ENCODE assay signal across 10 cellular contexts in genomic region chr1:173355281-173356031, GRCh38.
DNase-seq lines count a peak whose midpoint lies in the region; ATAC-seq and TF ChIP-seq lines count a peak whose summit lies in the region.
"Had no signal": no experiment of that assay in that cellular context is flagged by ENCODE, and none has a peak within 500 bp of the region (broad histone marks: within the 10 kb centered on the region; RNA-seq: fewer than 3 reads in every experiment).

No MANE protein-coding gene starts in this region.

- H3K27ac Mint-ChIP-seq in activated naive CD8-positive, alpha-beta T cell: no peak overlapping the region

- H3K4me1 Mint-ChIP-seq in activated naive CD8-positive, alpha-beta T cell (ENCODE audit: low read depth): peaks cover 24% of the 10 kb centered on the region

- 0 out of 2 replicates have a peak, but pooled peaks cover 2% of the 10 kb centered on the region for H3F3A ChIP-seq in DOHH2 (ENCODE audit: control insufficient read depth, insufficient read depth)
- H3F3A ChIP-seq in MM.1S (ENCODE audit: insufficient read depth, low read length): no peaks in the 10 kb centered on the region

- TF ChIP-seq CTCF in DOHH2 (IDR thresholded peaks at IDR 0.05; ENCODE audit: low read depth, low read length, poor library complexity, severe bottlenecking) (no peak), MM.1S (IDR thresholded peaks at IDR 0.05; ENCODE audit: low read length) (no peak)

- H3K9me2 ChIP-seq in DOHH2 (replicated peaks; ENCODE audit: control insufficient read depth, low read length) (no peaks in the 10 kb centered on the region), MM.1S (replicated peaks; ENCODE audit: insufficient read depth, low read length) (no peaks in the 10 kb centered on the region)

- H3K27ac ChIP-seq in DOHH2 (ENCODE audit: low read depth, low read length) (no peak overlapping the region), MM.1S (ENCODE audit: low read length) (no peak overlapping the region)
- H3K27ac ChIP-seq: upper lobe of left lung had no signal

- H4K20me1 ChIP-seq in DOHH2 (ENCODE audit: control insufficient read depth, insufficient read depth, low read depth, low read length): no peaks in the 10 kb centered on the region
- H4K20me1 ChIP-seq in MM.1S (ENCODE audit: insufficient read depth, low read length): no peaks in the 10 kb centered on the region

- H3K79me2 ChIP-seq in DOHH2 (ENCODE audit: control insufficient read depth, low read length) (no peaks in the 10 kb centered on the region), MM.1S (ENCODE audit: low read length) (no peaks in the 10 kb centered on the region)

- H3K36me3 Mint-ChIP-seq in activated naive CD8-positive, alpha-beta T cell: peaks cover 36% of the 10 kb centered on the region

- H3K4me3 ChIP-seq in DOHH2 (ENCODE audit: low read length) (no peak overlapping the region), MM.1S (ENCODE audit: low read length) (no peak overlapping the region)
- H3K4me3 ChIP-seq: upper lobe of left lung had no signal

- H3K9me3 ChIP-seq in DOHH2 (ENCODE audit: control insufficient read depth, insufficient read depth, low read length): peaks cover 16% of the 10 kb centered on the region; the same call in 1 of the 2 replicates
- no peaks in the 10 kb centered on the region for H3K9me3 ChIP-seq in MM.1S (replicated peaks; ENCODE audit: insufficient read depth, low read length)
- H3K9me3 ChIP-seq: BE2C had no signal

- H3K4me2 ChIP-seq in DOHH2 (ENCODE audit: low read length) (peak overlapping the region; percentile 22), MM.1S (ENCODE audit: low read depth, low read length) (no peak overlapping the region)

- no peak for DNase-seq in MM.1S
- DNase-seq in dedifferentiated amniotic fluid mesenchymal stem cell (ENCODE audit: extremely low spot score): no peak
- DNase-seq in AG08396 (ENCODE audit: low spot score): no peak
- DNase-seq in SKM-1 treated with dmso at 0.1 percent for 144 hours (lab: John Stamatoyannopoulos, UW; ENCODE audit: unreplicated experiment): no peak
- DNase-seq: BE2C, upper lobe of left lung had no signal

- no peak overlapping the region for H2AFZ ChIP-seq in MM.1S (ENCODE audit: low read length)

- peak; percentile 69 for ATAC-seq in GM19372 (IDR thresholded peaks at IDR 0.05; ENCODE audit: low read depth, unreplicated experiment)
- ATAC-seq in HG03103 (IDR thresholded peaks at IDR 0.05; ENCODE audit: low read depth, unreplicated experiment): peak; percentile 41

- H3K36me3 ChIP-seq in DOHH2 (ENCODE audit: control insufficient read depth, low read length) (no peaks in the 10 kb centered on the region), MM.1S (replicated peaks; ENCODE audit: insufficient read depth, low read length) (no peaks in the 10 kb centered on the region)
- H3K36me3 ChIP-seq: BE2C, upper lobe of left lung had no signal

- H3K4me1 ChIP-seq in DOHH2 (ENCODE audit: control insufficient read depth, low read length) (peaks cover 24% of the 10 kb centered on the region), MM.1S (ENCODE audit: low read length) (no peaks in the 10 kb centered on the region)
- H3K4me1 ChIP-seq: BE2C, upper lobe of left lung had no signal

- H3K27me3 ChIP-seq in DOHH2 (ENCODE audit: control insufficient read depth, low read length) (no peaks in the 10 kb centered on the region), MM.1S (replicated peaks; ENCODE audit: insufficient read depth, low read length) (no peaks in the 10 kb centered on the region)
- H3K27me3 ChIP-seq: BE2C, upper lobe of left lung had no signal

- peaks cover 15% of the 10 kb centered on the region for H3K9me3 Mint-ChIP-seq in activated naive CD8-positive, alpha-beta T cell (ENCODE audit: low read depth)

- no peak overlapping the region for H3K9ac ChIP-seq in MM.1S (ENCODE audit: low read length)

- peak overlapping the region; percentile 40 for H3K4me3 Mint-ChIP-seq in activated naive CD8-positive, alpha-beta T cell

- no peaks in the 10 kb centered on the region for H3K27me3 Mint-ChIP-seq in activated naive CD8-positive, alpha-beta T cell
